ENCODE assay signal across 1 cellular context in the genomic region with DNA sequence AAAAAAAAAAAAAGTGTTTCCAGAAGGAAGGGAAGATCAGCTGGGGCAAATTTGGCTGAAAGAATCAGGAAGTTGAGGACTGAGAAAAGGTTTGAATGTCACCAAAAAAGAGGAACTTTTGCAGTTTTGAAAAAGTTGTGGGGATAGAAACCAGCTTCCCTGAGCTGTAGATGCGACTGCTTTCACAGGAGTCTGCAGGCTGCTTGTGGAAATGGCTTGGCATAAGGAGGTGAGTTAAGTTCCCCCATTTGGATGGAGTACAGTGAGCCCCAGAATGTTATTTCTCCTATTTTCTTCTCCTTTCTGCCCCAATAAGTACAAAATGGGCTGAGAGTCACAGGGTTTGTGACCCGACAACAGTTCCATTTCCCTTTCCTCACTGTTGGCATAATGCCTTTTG.
TF ChIP-seq lines count a peak whose summit lies in the region.

No MANE protein-coding gene starts in this region.

TF ChIP-seq in HepG2, 621 proteins besides CTCF, POLR2A, EP300 and RAD21:
- TF ChIP-seq ZNF772 (CRISPR knock-in tag; IDR thresholded peaks at IDR 0.05): no peak
- TF ChIP-seq, protein P1, sequence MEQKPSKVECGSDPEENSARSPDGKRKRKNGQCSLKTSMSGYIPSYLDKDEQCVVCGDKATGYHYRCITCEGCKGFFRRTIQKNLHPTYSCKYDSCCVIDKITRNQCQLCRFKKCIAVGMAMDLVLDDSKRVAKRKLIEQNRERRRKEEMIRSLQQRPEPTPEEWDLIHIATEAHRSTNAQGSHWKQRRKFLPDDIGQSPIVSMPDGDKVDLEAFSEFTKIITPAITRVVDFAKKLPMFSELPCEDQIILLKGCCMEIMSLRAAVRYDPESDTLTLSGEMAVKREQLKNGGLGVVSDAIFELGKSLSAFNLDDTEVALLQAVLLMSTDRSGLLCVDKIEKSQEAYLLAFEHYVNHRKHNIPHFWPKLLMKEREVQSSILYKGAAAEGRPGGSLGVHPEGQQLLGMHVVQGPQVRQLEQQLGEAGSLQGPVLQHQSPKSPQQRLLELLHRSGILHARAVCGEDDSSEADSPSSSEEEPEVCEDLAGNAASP (CRISPR knock-in tag; IDR thresholded peaks at IDR 0.05; ENCODE audit: borderline replicate concordance): no peak
